ENCODE assay signal across 1 cellular context in the genomic region with DNA sequence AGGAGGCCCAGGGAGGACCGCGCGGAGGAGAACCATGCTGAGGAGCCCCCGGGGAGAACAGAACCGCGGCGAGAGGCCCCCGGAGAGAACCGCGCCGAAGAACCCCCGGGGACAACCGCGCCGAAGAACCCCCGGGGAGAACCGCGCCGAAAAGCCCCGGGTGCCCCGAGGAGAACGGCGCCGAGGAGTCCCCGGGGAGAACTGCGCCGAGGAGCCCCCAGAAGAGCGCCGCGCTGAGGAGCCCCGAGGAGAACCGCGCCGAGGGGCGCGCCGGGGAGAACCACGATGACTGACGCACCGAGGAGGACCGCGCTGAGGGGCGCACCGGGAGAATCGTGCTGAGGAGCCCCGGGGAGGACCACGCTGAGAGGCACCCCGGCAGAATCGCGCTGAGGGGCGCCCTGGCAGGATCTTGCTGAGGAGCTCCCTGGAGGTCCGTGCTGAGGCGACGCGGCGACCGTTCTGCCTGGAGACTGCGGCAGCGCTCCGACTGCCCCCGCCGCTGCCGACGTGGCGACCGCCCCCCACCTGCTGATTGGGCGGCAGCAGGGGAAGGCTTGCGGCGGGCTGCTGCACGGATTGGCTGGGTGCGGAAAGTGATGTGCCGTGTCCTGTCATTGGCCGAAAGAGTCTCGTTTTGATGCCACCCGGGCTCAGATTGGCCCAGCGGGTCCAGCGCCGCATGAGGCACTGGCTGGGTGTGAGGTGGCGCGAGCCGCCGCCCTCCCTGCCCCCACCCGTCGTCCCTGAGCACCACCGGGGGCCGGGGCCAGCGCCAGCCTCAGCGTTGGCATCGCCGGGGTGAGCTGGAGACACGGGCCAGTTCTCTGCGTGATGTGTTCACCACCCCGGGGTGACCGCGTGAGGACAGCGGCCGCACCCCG.
TF ChIP-seq lines count a peak whose summit lies in the region.

A gene (minus strand): TSS at position 464 of the 884 bp plus-strand sequence.

TF ChIP-seq in K562, 482 proteins besides CTCF, POLR2A, EP300 and RAD21 (continued from another document and continues in another):
- no peak for TF ChIP-seq PYGO2 (tag; IDR thresholded peaks at IDR 0.05)
- peak; percentile 83 for TF ChIP-seq LCOR (CRISPR knock-in tag; IDR thresholded peaks at IDR 0.05)
- peak; percentile 69; the same call in 1 of the 2 replicates for TF ChIP-seq CREB1 (IDR thresholded peaks at IDR 0.05)
- TF ChIP-seq CREB1 (CRISPR knock-in tag; IDR thresholded peaks at IDR 0.05): peak; percentile 89
- peak; percentile 75; the same call in 1 of the 2 replicates for TF ChIP-seq ATF7 (IDR thresholded peaks at IDR 0.05)
- TF ChIP-seq, protein P1, sequence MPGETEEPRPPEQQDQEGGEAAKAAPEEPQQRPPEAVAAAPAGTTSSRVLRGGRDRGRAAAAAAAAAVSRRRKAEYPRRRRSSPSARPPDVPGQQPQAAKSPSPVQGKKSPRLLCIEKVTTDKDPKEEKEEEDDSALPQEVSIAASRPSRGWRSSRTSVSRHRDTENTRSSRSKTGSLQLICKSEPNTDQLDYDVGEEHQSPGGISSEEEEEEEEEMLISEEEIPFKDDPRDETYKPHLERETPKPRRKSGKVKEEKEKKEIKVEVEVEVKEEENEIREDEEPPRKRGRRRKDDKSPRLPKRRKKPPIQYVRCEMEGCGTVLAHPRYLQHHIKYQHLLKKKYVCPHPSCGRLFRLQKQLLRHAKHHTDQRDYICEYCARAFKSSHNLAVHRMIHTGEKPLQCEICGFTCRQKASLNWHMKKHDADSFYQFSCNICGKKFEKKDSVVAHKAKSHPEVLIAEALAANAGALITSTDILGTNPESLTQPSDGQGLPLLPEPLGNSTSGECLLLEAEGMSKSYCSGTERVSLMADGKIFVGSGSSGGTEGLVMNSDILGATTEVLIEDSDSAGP (CRISPR knock-in tag; IDR thresholded peaks at IDR 0.05): peak; percentile 58; the same call in 1 of the 2 replicates
- TF ChIP-seq TAF1 (IDR thresholded peaks at IDR 0.05; ENCODE audit: control insufficient read depth, extremely low read depth, insufficient read depth, low read length, severe bottlenecking): peak; percentile 98
- TF ChIP-seq ILK (tag; IDR thresholded peaks at IDR 0.05; ENCODE audit: borderline replicate concordance, low read depth): no peak
- no peak for TF ChIP-seq ZKSCAN1 (IDR thresholded peaks at IDR 0.05; ENCODE audit: low read depth, low read length)
- TF ChIP-seq, protein P2, sequence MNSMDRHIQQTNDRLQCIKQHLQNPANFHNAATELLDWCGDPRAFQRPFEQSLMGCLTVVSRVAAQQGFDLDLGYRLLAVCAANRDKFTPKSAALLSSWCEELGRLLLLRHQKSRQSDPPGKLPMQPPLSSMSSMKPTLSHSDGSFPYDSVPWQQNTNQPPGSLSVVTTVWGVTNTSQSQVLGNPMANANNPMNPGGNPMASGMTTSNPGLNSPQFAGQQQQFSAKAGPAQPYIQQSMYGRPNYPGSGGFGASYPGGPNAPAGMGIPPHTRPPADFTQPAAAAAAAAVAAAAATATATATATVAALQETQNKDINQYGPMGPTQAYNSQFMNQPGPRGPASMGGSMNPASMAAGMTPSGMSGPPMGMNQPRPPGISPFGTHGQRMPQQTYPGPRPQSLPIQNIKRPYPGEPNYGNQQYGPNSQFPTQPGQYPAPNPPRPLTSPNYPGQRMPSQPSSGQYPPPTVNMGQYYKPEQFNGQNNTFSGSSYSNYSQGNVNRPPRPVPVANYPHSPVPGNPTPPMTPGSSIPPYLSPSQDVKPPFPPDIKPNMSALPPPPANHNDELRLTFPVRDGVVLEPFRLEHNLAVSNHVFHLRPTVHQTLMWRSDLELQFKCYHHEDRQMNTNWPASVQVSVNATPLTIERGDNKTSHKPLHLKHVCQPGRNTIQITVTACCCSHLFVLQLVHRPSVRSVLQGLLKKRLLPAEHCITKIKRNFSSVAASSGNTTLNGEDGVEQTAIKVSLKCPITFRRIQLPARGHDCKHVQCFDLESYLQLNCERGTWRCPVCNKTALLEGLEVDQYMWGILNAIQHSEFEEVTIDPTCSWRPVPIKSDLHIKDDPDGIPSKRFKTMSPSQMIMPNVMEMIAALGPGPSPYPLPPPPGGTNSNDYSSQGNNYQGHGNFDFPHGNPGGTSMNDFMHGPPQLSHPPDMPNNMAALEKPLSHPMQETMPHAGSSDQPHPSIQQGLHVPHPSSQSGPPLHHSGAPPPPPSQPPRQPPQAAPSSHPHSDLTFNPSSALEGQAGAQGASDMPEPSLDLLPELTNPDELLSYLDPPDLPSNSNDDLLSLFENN (IDR thresholded peaks at IDR 0.05; ENCODE audit: low read depth in 2 of 2, low read length in 2 of 2): peak in 1 of 2 experiments; percentile 55; a peak in 1 of 4 replicates
- TF ChIP-seq, protein P3, sequence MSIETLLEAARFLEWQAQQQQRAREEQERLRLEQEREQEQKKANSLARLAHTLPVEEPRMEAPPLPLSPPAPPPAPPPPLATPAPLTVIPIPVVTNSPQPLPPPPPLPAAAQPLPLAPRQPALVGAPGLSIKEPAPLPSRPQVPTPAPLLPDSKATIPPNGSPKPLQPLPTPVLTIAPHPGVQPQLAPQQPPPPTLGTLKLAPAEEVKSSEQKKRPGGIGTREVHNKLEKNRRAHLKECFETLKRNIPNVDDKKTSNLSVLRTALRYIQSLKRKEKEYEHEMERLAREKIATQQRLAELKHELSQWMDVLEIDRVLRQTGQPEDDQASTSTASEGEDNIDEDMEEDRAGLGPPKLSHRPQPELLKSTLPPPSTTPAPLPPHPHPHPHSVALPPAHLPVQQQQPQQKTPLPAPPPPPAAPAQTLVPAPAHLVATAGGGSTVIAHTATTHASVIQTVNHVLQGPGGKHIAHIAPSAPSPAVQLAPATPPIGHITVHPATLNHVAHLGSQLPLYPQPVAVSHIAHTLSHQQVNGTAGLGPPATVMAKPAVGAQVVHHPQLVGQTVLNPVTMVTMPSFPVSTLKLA (conservative IDR thresholded peaks at IDR 0.05): peak; percentile 63 to 75
- TF ChIP-seq, protein P4, sequence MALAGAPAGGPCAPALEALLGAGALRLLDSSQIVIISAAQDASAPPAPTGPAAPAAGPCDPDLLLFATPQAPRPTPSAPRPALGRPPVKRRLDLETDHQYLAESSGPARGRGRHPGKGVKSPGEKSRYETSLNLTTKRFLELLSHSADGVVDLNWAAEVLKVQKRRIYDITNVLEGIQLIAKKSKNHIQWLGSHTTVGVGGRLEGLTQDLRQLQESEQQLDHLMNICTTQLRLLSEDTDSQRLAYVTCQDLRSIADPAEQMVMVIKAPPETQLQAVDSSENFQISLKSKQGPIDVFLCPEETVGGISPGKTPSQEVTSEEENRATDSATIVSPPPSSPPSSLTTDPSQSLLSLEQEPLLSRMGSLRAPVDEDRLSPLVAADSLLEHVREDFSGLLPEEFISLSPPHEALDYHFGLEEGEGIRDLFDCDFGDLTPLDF (CRISPR knock-in tag; IDR thresholded peaks at IDR 0.05): 0 out of 2 replicates have a peak, but pooled peaks have one; percentile 19
- peak; percentile 82; the same call in 1 of the 2 replicates for TF ChIP-seq TARDBP (IDR thresholded peaks at IDR 0.05)
- TF ChIP-seq FOSL1 (tag; conservative IDR thresholded peaks at IDR 0.05): peak; percentile 42; the same call in 1 of the 2 replicates
- peak; percentile 100 for TF ChIP-seq POLR2G (IDR thresholded peaks at IDR 0.05; ENCODE audit: low read depth, low read length)
- no peak for TF ChIP-seq ADNP (tag; IDR thresholded peaks at IDR 0.05)
- no peak for TF ChIP-seq ZNF239 (CRISPR knock-in tag; IDR thresholded peaks at IDR 0.05)
- peak; percentile 93 to 96 for TF ChIP-seq MAZ (CRISPR knock-in tag; conservative IDR thresholded peaks at IDR 0.05 in 1 of 2, IDR thresholded peaks at IDR 0.05 in 1 of 2)
- TF ChIP-seq TAF7 (tag; IDR thresholded peaks at IDR 0.05): peak; percentile 95
- TF ChIP-seq POLR2B (IDR thresholded peaks at IDR 0.05; ENCODE audit: low read depth, partially characterized antibody): peak; percentile 95
- TF ChIP-seq SAFB (IDR thresholded peaks at IDR 0.05; ENCODE audit: borderline replicate concordance, low read depth, low read length): 0 out of 2 replicates have a peak, but pooled peaks have one; percentile 27
- TF ChIP-seq, protein P5, sequence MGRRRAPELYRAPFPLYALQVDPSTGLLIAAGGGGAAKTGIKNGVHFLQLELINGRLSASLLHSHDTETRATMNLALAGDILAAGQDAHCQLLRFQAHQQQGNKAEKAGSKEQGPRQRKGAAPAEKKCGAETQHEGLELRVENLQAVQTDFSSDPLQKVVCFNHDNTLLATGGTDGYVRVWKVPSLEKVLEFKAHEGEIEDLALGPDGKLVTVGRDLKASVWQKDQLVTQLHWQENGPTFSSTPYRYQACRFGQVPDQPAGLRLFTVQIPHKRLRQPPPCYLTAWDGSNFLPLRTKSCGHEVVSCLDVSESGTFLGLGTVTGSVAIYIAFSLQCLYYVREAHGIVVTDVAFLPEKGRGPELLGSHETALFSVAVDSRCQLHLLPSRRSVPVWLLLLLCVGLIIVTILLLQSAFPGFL (CRISPR knock-in tag; IDR thresholded peaks at IDR 0.05): no peak
- no peak for TF ChIP-seq FOXA3 (CRISPR knock-in tag; conservative IDR thresholded peaks at IDR 0.05 in 1 of 2, IDR thresholded peaks at IDR 0.05 in 1 of 2)
- TF ChIP-seq, protein P6, sequence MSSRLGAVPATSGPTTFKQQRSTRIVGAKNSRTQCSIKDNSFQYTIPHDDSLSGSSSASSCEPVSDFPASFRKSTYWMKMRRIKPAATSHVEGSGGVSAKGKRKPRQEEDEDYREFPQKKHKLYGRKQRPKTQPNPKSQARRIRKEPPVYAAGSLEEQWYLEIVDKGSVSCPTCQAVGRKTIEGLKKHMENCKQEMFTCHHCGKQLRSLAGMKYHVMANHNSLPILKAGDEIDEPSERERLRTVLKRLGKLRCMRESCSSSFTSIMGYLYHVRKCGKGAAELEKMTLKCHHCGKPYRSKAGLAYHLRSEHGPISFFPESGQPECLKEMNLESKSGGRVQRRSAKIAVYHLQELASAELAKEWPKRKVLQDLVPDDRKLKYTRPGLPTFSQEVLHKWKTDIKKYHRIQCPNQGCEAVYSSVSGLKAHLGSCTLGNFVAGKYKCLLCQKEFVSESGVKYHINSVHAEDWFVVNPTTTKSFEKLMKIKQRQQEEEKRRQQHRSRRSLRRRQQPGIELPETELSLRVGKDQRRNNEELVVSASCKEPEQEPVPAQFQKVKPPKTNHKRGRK (tag; IDR thresholded peaks at IDR 0.05): no peak
- 0 out of 2 replicates have a peak, but pooled peaks have one; percentile 25 for TF ChIP-seq GATAD2A (IDR thresholded peaks at IDR 0.05)
- TF ChIP-seq SLC30A9 (CRISPR knock-in tag; IDR thresholded peaks at IDR 0.05): no peak
- TF ChIP-seq, protein P7, sequence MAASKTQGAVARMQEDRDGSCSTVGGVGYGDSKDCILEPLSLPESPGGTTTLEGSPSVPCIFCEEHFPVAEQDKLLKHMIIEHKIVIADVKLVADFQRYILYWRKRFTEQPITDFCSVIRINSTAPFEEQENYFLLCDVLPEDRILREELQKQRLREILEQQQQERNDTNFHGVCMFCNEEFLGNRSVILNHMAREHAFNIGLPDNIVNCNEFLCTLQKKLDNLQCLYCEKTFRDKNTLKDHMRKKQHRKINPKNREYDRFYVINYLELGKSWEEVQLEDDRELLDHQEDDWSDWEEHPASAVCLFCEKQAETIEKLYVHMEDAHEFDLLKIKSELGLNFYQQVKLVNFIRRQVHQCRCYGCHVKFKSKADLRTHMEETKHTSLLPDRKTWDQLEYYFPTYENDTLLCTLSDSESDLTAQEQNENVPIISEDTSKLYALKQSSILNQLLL (CRISPR knock-in tag; IDR thresholded peaks at IDR 0.05; ENCODE audit: borderline replicate concordance): no peak
- no peak for TF ChIP-seq ZNF282 (CRISPR knock-in tag; IDR thresholded peaks at IDR 0.05)
- no peak; the same call in 1 of the 2 replicates for TF ChIP-seq RNF2 (IDR thresholded peaks at IDR 0.05)
- TF ChIP-seq, protein P8, sequence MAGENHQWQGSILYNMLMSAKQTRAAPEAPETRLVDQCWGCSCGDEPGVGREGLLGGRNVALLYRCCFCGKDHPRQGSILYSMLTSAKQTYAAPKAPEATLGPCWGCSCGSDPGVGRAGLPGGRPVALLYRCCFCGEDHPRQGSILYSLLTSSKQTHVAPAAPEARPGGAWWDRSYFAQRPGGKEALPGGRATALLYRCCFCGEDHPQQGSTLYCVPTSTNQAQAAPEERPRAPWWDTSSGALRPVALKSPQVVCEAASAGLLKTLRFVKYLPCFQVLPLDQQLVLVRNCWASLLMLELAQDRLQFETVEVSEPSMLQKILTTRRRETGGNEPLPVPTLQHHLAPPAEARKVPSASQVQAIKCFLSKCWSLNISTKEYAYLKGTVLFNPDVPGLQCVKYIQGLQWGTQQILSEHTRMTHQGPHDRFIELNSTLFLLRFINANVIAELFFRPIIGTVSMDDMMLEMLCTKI (IDR thresholded peaks at IDR 0.05; ENCODE audit: partially characterized antibody): no peak
- peak; percentile 45 for TF ChIP-seq HNRNPLL (IDR thresholded peaks at IDR 0.05; ENCODE audit: low read depth, low read length, poor library complexity, severe bottlenecking)
- TF ChIP-seq HMGN3 (IDR thresholded peaks at IDR 0.05; ENCODE audit: borderline replicate concordance, extremely low read depth, insufficient read length, low read depth, low read length): peak; percentile 74
- TF ChIP-seq COPS2 (conservative IDR thresholded peaks at IDR 0.05): no peak
- TF ChIP-seq RBFOX2 (IDR thresholded peaks at IDR 0.05; ENCODE audit: low read depth, low read length): peak; percentile 99
- TF ChIP-seq C11orf30 (IDR thresholded peaks at IDR 0.05; ENCODE audit: low read depth): no peak
- TF ChIP-seq, protein P9, sequence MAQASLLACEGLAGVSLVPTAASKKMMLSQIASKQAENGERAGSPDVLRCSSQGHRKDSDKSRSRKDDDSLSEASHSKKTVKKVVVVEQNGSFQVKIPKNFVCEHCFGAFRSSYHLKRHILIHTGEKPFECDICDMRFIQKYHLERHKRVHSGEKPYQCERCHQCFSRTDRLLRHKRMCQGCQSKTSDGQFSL (CRISPR knock-in tag; IDR thresholded peaks at IDR 0.05): peak; percentile 95
- TF ChIP-seq, protein P9 (tag; IDR thresholded peaks at IDR 0.05): peak in 1 of 2 experiments; percentile 70; a peak in 1 of 4 replicates
- TF ChIP-seq, protein P10, sequence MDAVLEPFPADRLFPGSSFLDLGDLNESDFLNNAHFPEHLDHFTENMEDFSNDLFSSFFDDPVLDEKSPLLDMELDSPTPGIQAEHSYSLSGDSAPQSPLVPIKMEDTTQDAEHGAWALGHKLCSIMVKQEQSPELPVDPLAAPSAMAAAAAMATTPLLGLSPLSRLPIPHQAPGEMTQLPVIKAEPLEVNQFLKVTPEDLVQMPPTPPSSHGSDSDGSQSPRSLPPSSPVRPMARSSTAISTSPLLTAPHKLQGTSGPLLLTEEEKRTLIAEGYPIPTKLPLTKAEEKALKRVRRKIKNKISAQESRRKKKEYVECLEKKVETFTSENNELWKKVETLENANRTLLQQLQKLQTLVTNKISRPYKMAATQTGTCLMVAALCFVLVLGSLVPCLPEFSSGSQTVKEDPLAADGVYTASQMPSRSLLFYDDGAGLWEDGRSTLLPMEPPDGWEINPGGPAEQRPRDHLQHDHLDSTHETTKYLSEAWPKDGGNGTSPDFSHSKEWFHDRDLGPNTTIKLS (IDR thresholded peaks at IDR 0.05; ENCODE audit: borderline replicate concordance, low read depth): peak; percentile 100
